12 cellular contexts compared by ENCODE assay signal in the genomic region with DNA sequence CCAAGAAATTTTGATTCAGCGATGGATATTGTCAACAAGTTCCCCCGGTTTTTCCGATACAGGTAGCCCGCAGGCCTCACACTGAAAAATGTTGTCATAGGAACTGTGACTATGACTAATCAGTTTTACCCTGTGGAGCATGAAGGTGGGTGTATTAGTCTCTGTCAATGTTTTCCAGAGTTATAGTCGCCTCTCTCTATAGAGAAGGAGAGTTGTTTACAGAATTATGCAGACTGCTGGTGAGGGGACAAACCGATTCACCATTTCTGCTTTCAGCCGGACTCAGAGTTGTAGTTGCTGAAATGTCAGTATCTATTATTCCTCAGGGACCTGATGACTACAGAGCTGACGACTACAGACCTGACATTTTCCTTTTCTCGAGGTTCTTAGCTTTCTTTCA.
DNase-seq lines count a peak whose midpoint lies in the region; ATAC-seq, FAIRE-seq and TF ChIP-seq lines count a peak whose summit lies in the region.
"Had no signal": no experiment of that assay in that cellular context is flagged by ENCODE, and none has a peak within 500 bp of the region (broad histone marks: within the 10 kb centered on the region; RNA-seq: fewer than 3 reads in every experiment).

No MANE protein-coding gene starts in this region.

- H2BK20ac ChIP-seq in H1 (ENCODE audit: low read length) = no peak overlapping the region

- H3K4ac ChIP-seq in H1 (replicated peaks; ENCODE audit: insufficient read length, low read depth, low read length) = no peak overlapping the region

- no peak overlapping the region for H3K18ac ChIP-seq in H1 (ENCODE audit: extremely low read depth, low read length)

- peaks cover 0 to 14% (median 3%) of the 10 kb centered on the region in 4 experiments; a peak in 3 of 7 replicates for H3K4me1 ChIP-seq in H1 (replicated peaks in 1 of 4; ENCODE audit: control insufficient read depth in 3 of 4, insufficient read depth in 4 of 4, low read length in 3 of 4)

- no peak overlapping the region for H3K56ac ChIP-seq in H1 (replicated peaks; ENCODE audit: insufficient read length, low read depth, low read length)

- H2BK15ac ChIP-seq in H1 (ENCODE audit: low read length) = no peak overlapping the region

- WGBS in H1 (ENCODE audit: extremely low coverage in 1 of 2, insufficient coverage in 1 of 2, insufficient read length in 1 of 2, insufficient replicate concordance in 2 of 2, low coverage in 1 of 2, low lambda C conversion rate in 2 of 2, missing lambda C conversion rate in 1 of 2), 2 experiments = 91% methylated on average over 9 of the region's 9 CpGs; no CpG with 5 or more reads in 1 of the 2 experiments

- FAIRE-seq in H1 (lab: Jason Lieb, UNC) = no peak

- no peak for TF ChIP-seq CTCF in H1 (IDR thresholded peaks at IDR 0.05; ENCODE audit: control extremely low read depth in 1 of 3, insufficient read depth in 1 of 3, low read depth in 1 of 3, low read length in 3 of 3)

- no peak for TF ChIP-seq RAD21 in H1 (IDR thresholded peaks at IDR 0.05 in 1 of 2, conservative IDR thresholded peaks at IDR 0.05 in 1 of 2; ENCODE audit: low read depth in 2 of 2, low read length in 2 of 2)

- no peak for TF ChIP-seq POLR2A in H1 (IDR thresholded peaks at IDR 0.05; ENCODE audit: control extremely low read depth in 1 of 2, low read depth in 2 of 2, low read length in 2 of 2)

- H3K79me2 ChIP-seq in H1 (ENCODE audit: control insufficient read depth in 1 of 2, insufficient read depth in 2 of 2, low read length in 2 of 2) = no peaks in the 10 kb centered on the region

- no peak overlapping the region for H3K14ac ChIP-seq in H1 (ENCODE audit: insufficient read length)

- H3K9ac ChIP-seq in H1 (replicated peaks in 1 of 4; ENCODE audit: extremely low read depth in 1 of 4, low read depth in 3 of 4, low read length in 3 of 4) = no peak overlapping the region

- H2BK120ac ChIP-seq in H1 (replicated peaks; ENCODE audit: low read depth, low read length) = no peak overlapping the region

- no peaks in the 10 kb centered on the region for H3K79me1 ChIP-seq in H1 (ENCODE audit: low read depth, low read length)

- H4K91ac ChIP-seq in H1 (replicated peaks; ENCODE audit: insufficient read length, low read length) = no peak overlapping the region

- TF ChIP-seq EP300 in H1 (IDR thresholded peaks at IDR 0.05; ENCODE audit: borderline replicate concordance in 1 of 2, low read depth in 2 of 2, low read length in 2 of 2) = no peak

- intact Hi-C loops in posterior cingulate gyrus (cut with DNase I) = no loop called here

- H3K36me3 ChIP-seq in H1 (ENCODE audit: control insufficient read depth in 2 of 4, insufficient read depth in 4 of 4, low read length in 3 of 4) = no peaks in the 10 kb centered on the region

- H4K20me1 ChIP-seq in H1 (replicated peaks in 1 of 2; ENCODE audit: control insufficient read depth in 1 of 2, insufficient read depth in 2 of 2, low read length in 2 of 2) = no peaks in the 10 kb centered on the region

- H2BK5ac ChIP-seq in H1 (ENCODE audit: low read depth, low read length) = no peak overlapping the region

- no peaks in the 10 kb centered on the region for H3K27me3 ChIP-seq in H1 (replicated peaks in 1 of 4; ENCODE audit: control insufficient read depth in 3 of 4, extremely low read depth in 1 of 4, insufficient read depth in 3 of 4, low read length in 3 of 4)

- no peak overlapping the region for H3K4me3 ChIP-seq in H1 (ENCODE audit: extremely low read depth in 1 of 4, insufficient read depth in 2 of 4, low read depth in 3 of 4, low read length in 4 of 4)

- H3K23me2 ChIP-seq in H1 (ENCODE audit: low read depth, low read length) = no peaks in the 10 kb centered on the region

- H4K8ac ChIP-seq in H1 (ENCODE audit: extremely low read depth, insufficient read depth, low read length) = no peak overlapping the region

- H3K9me3 ChIP-seq in H1 (ENCODE audit: insufficient read depth in 2 of 2, low read depth in 1 of 2, low read length in 1 of 2) = no peaks in the 10 kb centered on the region

- H4K5ac ChIP-seq in H1 (ENCODE audit: insufficient read length, low read depth, low read length) = no peak overlapping the region

- no peak overlapping the region for H3K23ac ChIP-seq in H1 (ENCODE audit: insufficient read length)

- CTCF ChIA-PET in H1 (lab: Charles Lee; ENCODE audit: partially characterized antibody) = interaction anchor here (0.7 to 1.2 kb wide), 4 partner anchors 16 to 101 kb away, joined by 3 to 4 read pairs (median 3); no protein-coding TSS in a partner anchor

- POLR2A ChIA-PET in H1 (lab: Charles Lee; ENCODE audit: partially characterized antibody) = interaction anchor here (0.7 to 1.1 kb wide), 2 partner anchors 154 to 174 kb away, joined by 3 read pairs; no protein-coding TSS in a partner anchor

- peak; percentile 65 for DNase-seq in activated effector memory CD4-positive, alpha-beta T cell treated with anti-CD3 and anti-CD28 coated beads, Interleukin-2, amount 50 U/mL, for 16 hours
- DNase-seq in activated effector memory CD4-positive, alpha-beta T cell treated with Interleukin-2 at 50 U/mL for 16 hours = no peak
- DNase-seq in H1 (ENCODE audit: low read depth in 1 of 2, low spot score in 2 of 2) (no peak), posterior cingulate gyrus (no peak)
- DNase-seq in stimulated activated CD4-positive, alpha-beta T cell treated with anti-CD3 and anti-CD28 coated beads, Interleukin-15, amount 100 ng/mL, for 48 hours (ENCODE audit: low read depth in 2 of 2) = peak; percentile 1 to 19
- no peak for DNase-seq in activated CD8-positive, alpha-beta memory T cell treated with anti-CD3 and anti-CD28 coated beads, Interleukin-2, amount 50 U/mL, for 4 hours
- DNase-seq in effector CD4-positive, alpha-beta T cell = no peak
- DNase-seq: activated naive CD8-positive, alpha-beta T cell treated with anti-CD3 and anti-CD28 coated beads, Interleukin-2, amount 10 ng/mL, durations not matched to agents 7 days and 5 days; MV-4-11; natural killer cell; T-helper 2 cell had no signal

- no peak overlapping the region for H2AK5ac ChIP-seq in H1 (ENCODE audit: low read depth, low read length)

- H3K4me2 ChIP-seq in H1 (ENCODE audit: insufficient read depth in 1 of 2, low read depth in 2 of 2, low read length in 2 of 2) = no peak overlapping the region

- peak; percentile 79 for ATAC-seq in HG03097 (IDR thresholded peaks at IDR 0.05; ENCODE audit: low FRiP score, unreplicated experiment)
- ATAC-seq: natural killer cell had no signal

- H2BK12ac ChIP-seq in H1 (ENCODE audit: low read depth, low read length) = no peak overlapping the region

- no peak overlapping the region for H3K27ac ChIP-seq in H1 (ENCODE audit: low read depth, low read length)

- H2AFZ ChIP-seq in H1 (ENCODE audit: low read length) = 0 out of 2 replicates have a peak overlapping the region, but pooled peaks have one; percentile 21

TF ChIP-seq in H1, 55 proteins besides CTCF, POLR2A, EP300 and RAD21:
- TF ChIP-seq TAF1 (IDR thresholded peaks at IDR 0.05; ENCODE audit: low read depth, low read length) (no peak), EGR1 (IDR thresholded peaks at IDR 0.05; ENCODE audit: borderline replicate concordance, low read depth, low read length) (no peak), BCL11A (IDR thresholded peaks at IDR 0.05; ENCODE audit: low read depth in 2 of 2, low read length in 2 of 2) (no peak), CTBP2 (IDR thresholded peaks at IDR 0.05; ENCODE audit: borderline replicate concordance, insufficient read depth, insufficient read length, low read length) (no peak)

Comparison
In these comparisons a context has a peak if more than half of its experiments do, and no peak if none do; other contexts are left out.
1. DNase-seq: peak in activated effector memory CD4-positive, alpha-beta T cell treated with anti-CD3 and anti-CD28 coated beads, Interleukin-2, amount 50 U/mL, for 16 hours (single experiment) and stimulated activated CD4-positive, alpha-beta T cell treated with anti-CD3 and anti-CD28 coated beads, Interleukin-15, amount 100 ng/mL, for 48 hours (2 of 2); none in activated effector memory CD4-positive, alpha-beta T cell treated with Interleukin-2 at 50 U/mL for 16 hours (single experiment), H1 (0 of 2), activated CD8-positive, alpha-beta memory T cell treated with anti-CD3 and anti-CD28 coated beads, Interleukin-2, amount 50 U/mL, for 4 hours (single experiment), posterior cingulate gyrus (0 of 10) and effector CD4-positive, alpha-beta T cell (single experiment).